Comparison of ENCODE assay signal across 9 cellular contexts in the genomic region with DNA sequence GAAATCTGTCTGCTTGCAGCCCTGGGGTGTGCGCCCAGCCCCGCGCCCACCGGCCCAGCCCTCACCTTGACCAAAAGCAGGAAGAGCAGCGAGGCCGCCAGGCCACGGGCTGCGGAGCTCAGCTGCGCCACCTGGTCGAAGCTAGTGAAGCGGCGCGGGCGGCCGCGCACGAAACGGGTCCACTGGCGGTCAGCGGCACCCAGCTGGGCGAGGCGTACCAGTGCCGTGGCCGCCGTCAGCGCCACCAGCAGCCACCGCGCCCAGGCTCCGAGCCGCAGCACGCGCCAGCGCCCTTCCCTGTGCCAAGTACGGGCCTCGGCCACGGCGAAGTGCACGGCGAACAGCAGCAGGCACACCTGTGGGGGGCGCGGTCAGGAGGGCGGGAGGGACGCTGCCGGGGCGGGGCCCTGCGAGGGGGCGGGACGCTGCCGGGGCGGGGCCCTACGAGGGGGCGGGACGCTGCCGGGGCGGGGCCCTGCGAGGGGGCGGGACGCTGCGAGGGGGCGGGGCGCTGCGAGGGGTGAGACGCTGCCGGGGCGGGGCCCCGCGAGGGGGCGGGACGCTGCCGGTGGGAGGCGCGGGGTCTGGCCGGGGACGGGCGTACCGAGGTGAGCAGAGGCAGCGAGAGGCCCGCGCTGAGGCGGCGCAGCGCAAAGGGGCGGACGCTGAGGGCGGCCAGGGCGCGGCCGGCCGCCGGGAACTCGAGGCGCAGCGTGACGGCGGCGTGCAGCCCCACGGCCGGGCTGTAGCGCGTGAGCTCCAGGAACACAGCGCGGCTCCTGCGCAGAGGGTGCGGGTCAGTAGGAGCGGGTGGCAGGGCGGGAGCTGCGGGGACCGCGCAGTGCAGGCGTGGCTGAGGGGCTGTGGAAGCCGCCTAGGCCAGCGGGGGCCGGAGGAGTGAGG. TPM values are rescaled to one million over a fixed set of nuclear protein-coding genes. Genes with fewer than 3 reads are reported as not detected.
A peak's percentile ranks its signal among the peaks of the same experiment; 100 is the strongest.
DNase-seq lines count a peak whose midpoint lies in the region; ATAC-seq and TF ChIP-seq lines count a peak whose summit lies in the region.
"Had no signal": no experiment of that assay in that cellular context is flagged by ENCODE, and none has a peak within 500 bp of the region (broad histone marks: within the 10 kb centered on the region; RNA-seq: fewer than 3 reads in every experiment).

No MANE protein-coding gene starts in this region.

- H3K36me3 Mint-ChIP-seq in activated CD8-positive, alpha-beta memory T cell treated with anti-CD3 and anti-CD28 coated beads, Interleukin-2, amount 10 ng/mL, durations not matched to agents 7 days and 5 days = peaks cover 4% of the 10 kb centered on the region

- CTCF ChIA-PET in activated CD8-positive, alpha-beta memory T cell treated with anti-CD3 and anti-CD28 coated beads, Interleukin-2, amount 10 ng/mL, durations not matched to agents 7 days and 5 days (lab: Charles Lee) = no interaction called here

- TF ChIP-seq POLR2A in tibial nerve (IDR thresholded peaks at IDR 0.05) = no peak

- no peak overlapping the region for H3K4me3 Mint-ChIP-seq in activated CD8-positive, alpha-beta memory T cell treated with anti-CD3 and anti-CD28 coated beads, Interleukin-2, amount 10 ng/mL, durations not matched to agents 7 days and 5 days
- H3K4me3 Mint-ChIP-seq: brain had no signal

- peak overlapping the region in 1 of 4 donors; percentile 8 for H3K4me3 ChIP-seq in tibial nerve

- WGBS in tibial nerve, 2 donors = 70 to 71% methylated on average over 79 to 82 of the region's 113 CpGs

- no peaks in the 10 kb centered on the region for H3K9me3 ChIP-seq in tibial nerve

- H3K27me3 Mint-ChIP-seq in activated CD8-positive, alpha-beta memory T cell treated with anti-CD3 and anti-CD28 coated beads, Interleukin-2, amount 10 ng/mL, durations not matched to agents 7 days and 5 days = no peaks in the 10 kb centered on the region
- H3K27me3 Mint-ChIP-seq: brain had no signal

- peak; percentile 34 for ATAC-seq in activated CD8-positive, alpha-beta memory T cell treated with anti-CD3 and anti-CD28 coated beads, Interleukin-2, amount 10 ng/mL, durations not matched to agents 7 days and 5 days
- no peak for ATAC-seq in HG03159 (IDR thresholded peaks at IDR 0.05; ENCODE audit: unreplicated experiment)

- DNase-seq in activated CD8-positive, alpha-beta memory T cell treated with anti-CD3 and anti-CD28 coated beads, Interleukin-2, amount 10 ng/mL, durations not matched to agents 7 days and 5 days = no peak
- no peak for DNase-seq in activated CD8-positive, alpha-beta memory T cell treated with anti-CD3 and anti-CD28 coated beads for 24 hours
- DNase-seq in dermis microvascular lymphatic vessel endothelial cell (ENCODE audit: low read depth in 2 of 2) (peak; percentile 43 to 92), left kidney (ENCODE audit: low read depth, low spot score) (peak; percentile 96), tibial nerve (ENCODE audit: low spot score in 2 of 2) (peak; percentile 36 to 43), inferior parietal cortex (ENCODE audit: extremely low spot score) (no peak), GM19238 (ENCODE audit: insufficient read length, low spot score) (no peak)

- TF ChIP-seq CTCF in tibial nerve (IDR thresholded peaks at IDR 0.05) = no peak

- peaks cover 0 to 18% (median 3%) of the 10 kb centered on the region in 4 donors for H3K4me1 ChIP-seq in tibial nerve

- H3K4me1 Mint-ChIP-seq in activated CD8-positive, alpha-beta memory T cell treated with anti-CD3 and anti-CD28 coated beads, Interleukin-2, amount 10 ng/mL, durations not matched to agents 7 days and 5 days = no peaks in the 10 kb centered on the region
- H3K4me1 Mint-ChIP-seq: brain had no signal

- no peak overlapping the region for H3K27ac Mint-ChIP-seq in activated CD8-positive, alpha-beta memory T cell treated with anti-CD3 and anti-CD28 coated beads, Interleukin-2, amount 10 ng/mL, durations not matched to agents 7 days and 5 days
- H3K27ac Mint-ChIP-seq: brain had no signal

- no peaks in the 10 kb centered on the region for H3K9me3 Mint-ChIP-seq in activated CD8-positive, alpha-beta memory T cell treated with anti-CD3 and anti-CD28 coated beads, Interleukin-2, amount 10 ng/mL, durations not matched to agents 7 days and 5 days (ENCODE audit: low read depth)
- H3K9me3 Mint-ChIP-seq: brain had no signal

- H3K36me3 ChIP-seq in tibial nerve = peaks cover 2 to 100% (median 18%) of the 10 kb centered on the region in 3 donors

- peak overlapping the region in 2 of 4 donors; percentile 39 to 66 for H3K27ac ChIP-seq in tibial nerve

- TF ChIP-seq EP300 in tibial nerve (IDR thresholded peaks at IDR 0.05) = no peak

- H3K27me3 ChIP-seq in tibial nerve = no peaks in the 10 kb centered on the region

RNA-seq across cellular contexts. Expression of gene TSC2, which starts 43.3 kb away (rescaled TPM):
- total RNA-seq in activated CD8-positive, alpha-beta memory T cell treated with anti-CD3 and anti-CD28 coated beads, Interleukin-2, amount 10 ng/mL, durations not matched to agents 7 days and 5 days = 100 to 1,000 TPM; 101 to 115 TPM
- total RNA-seq in dermis microvascular lymphatic vessel endothelial cell = 23.6 and 36.4 TPM in 2 replicates
- 100 to 1,000 TPM in 2 of 4 donors, 10 to 100 TPM in 2; 75.4 to 507 (median 111) TPM for total RNA-seq in tibial nerve

RNA-seq across cellular contexts. Expression of gene NTHL1, which starts 43.4 kb away (rescaled TPM):
- total RNA-seq in activated CD8-positive, alpha-beta memory T cell treated with anti-CD3 and anti-CD28 coated beads, Interleukin-2, amount 10 ng/mL, durations not matched to agents 7 days and 5 days = 10 to 100 TPM; 34.3 to 37.5 TPM
- 22.4 and 39.3 TPM in 2 replicates for total RNA-seq in dermis microvascular lymphatic vessel endothelial cell
- 10 to 100 TPM; 22.8 to 56.7 (median 28.1) TPM for total RNA-seq in tibial nerve

RNA-seq across cellular contexts. Expression of gene PKD1, which starts 44.6 kb away (rescaled TPM):
- total RNA-seq in activated CD8-positive, alpha-beta memory T cell treated with anti-CD3 and anti-CD28 coated beads, Interleukin-2, amount 10 ng/mL, durations not matched to agents 7 days and 5 days = 100 to 1,000 TPM in 1 of 2 experiments, 10 to 100 TPM in 1; 60.1 to 100 TPM
- 20.8 and 35.7 TPM in 2 replicates for total RNA-seq in dermis microvascular lymphatic vessel endothelial cell
- 100 to 1,000 TPM; 207 to 542 (median 381) TPM for total RNA-seq in tibial nerve

RNA-seq across cellular contexts. Expression of gene RAB26, which starts 57.4 kb away (rescaled TPM):
- total RNA-seq in activated CD8-positive, alpha-beta memory T cell treated with anti-CD3 and anti-CD28 coated beads, Interleukin-2, amount 10 ng/mL, durations not matched to agents 7 days and 5 days = under 1 TPM; 0.68 to 0.70 TPM
- total RNA-seq in dermis microvascular lymphatic vessel endothelial cell = 0.51 and 0.77 TPM in 2 replicates
- not detected for total RNA-seq in tibial nerve

Comparison
In these comparisons a context has a peak if more than half of its experiments do, and no peak if none do; other contexts are left out.
1. DNase-seq: peak in dermis microvascular lymphatic vessel endothelial cell (2 of 2), left kidney (single experiment) and tibial nerve (2 of 2); none in activated CD8-positive, alpha-beta memory T cell treated with anti-CD3 and anti-CD28 coated beads, Interleukin-2, amount 10 ng/mL, durations not matched to agents 7 days and 5 days (single experiment), activated CD8-positive, alpha-beta memory T cell treated with anti-CD3 and anti-CD28 coated beads for 24 hours (single experiment), inferior parietal cortex (single experiment) and GM19238 (single experiment).